In the genomic region with DNA sequence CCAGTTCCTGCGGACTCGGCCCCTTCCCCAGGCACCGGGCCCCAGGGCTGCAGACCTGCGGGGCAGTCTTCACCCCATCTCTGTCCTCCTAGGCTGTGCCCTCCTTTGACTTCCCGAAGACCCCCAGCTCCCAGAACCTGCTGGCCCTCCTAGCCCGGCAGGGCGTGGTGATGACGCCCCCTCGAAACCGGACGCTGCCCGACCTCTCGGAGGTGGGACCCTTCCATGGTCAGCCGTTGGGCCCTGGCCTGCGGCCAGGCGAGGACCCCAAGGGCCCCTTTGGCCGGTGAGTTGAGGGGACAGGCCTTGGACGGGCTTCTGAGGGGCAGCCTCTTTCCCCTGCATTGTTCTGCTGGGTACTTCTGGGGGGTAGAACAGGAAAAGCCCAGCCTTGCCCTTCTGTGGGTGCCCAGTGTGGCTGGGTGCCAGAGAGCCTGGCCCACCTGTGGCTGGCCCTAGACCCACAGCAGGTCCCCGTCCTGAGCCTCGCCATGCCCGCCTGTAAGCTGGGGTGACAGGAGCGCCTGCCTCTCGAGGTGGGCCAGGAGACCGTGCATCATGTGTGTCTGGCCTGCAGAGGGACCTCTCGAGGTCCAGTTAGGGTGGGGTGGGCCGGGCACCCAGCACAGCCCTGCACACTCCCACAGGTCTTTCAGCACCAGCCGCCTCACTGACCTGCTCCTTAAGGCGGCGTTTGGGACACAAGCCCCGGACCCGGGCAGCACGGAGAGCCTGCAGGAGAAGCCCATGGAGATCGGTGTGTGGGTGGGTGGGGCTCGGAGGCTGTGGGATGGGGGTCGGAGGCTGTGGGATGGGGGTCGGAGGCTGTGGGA, we compare ENCODE assay signal across 1 cellular context.
TF ChIP-seq lines count a peak whose summit lies in the region.

No MANE protein-coding gene starts in this region.

TF ChIP-seq in H1, 55 proteins besides CTCF, POLR2A, EP300 and RAD21:
- TF ChIP-seq, protein P1, sequence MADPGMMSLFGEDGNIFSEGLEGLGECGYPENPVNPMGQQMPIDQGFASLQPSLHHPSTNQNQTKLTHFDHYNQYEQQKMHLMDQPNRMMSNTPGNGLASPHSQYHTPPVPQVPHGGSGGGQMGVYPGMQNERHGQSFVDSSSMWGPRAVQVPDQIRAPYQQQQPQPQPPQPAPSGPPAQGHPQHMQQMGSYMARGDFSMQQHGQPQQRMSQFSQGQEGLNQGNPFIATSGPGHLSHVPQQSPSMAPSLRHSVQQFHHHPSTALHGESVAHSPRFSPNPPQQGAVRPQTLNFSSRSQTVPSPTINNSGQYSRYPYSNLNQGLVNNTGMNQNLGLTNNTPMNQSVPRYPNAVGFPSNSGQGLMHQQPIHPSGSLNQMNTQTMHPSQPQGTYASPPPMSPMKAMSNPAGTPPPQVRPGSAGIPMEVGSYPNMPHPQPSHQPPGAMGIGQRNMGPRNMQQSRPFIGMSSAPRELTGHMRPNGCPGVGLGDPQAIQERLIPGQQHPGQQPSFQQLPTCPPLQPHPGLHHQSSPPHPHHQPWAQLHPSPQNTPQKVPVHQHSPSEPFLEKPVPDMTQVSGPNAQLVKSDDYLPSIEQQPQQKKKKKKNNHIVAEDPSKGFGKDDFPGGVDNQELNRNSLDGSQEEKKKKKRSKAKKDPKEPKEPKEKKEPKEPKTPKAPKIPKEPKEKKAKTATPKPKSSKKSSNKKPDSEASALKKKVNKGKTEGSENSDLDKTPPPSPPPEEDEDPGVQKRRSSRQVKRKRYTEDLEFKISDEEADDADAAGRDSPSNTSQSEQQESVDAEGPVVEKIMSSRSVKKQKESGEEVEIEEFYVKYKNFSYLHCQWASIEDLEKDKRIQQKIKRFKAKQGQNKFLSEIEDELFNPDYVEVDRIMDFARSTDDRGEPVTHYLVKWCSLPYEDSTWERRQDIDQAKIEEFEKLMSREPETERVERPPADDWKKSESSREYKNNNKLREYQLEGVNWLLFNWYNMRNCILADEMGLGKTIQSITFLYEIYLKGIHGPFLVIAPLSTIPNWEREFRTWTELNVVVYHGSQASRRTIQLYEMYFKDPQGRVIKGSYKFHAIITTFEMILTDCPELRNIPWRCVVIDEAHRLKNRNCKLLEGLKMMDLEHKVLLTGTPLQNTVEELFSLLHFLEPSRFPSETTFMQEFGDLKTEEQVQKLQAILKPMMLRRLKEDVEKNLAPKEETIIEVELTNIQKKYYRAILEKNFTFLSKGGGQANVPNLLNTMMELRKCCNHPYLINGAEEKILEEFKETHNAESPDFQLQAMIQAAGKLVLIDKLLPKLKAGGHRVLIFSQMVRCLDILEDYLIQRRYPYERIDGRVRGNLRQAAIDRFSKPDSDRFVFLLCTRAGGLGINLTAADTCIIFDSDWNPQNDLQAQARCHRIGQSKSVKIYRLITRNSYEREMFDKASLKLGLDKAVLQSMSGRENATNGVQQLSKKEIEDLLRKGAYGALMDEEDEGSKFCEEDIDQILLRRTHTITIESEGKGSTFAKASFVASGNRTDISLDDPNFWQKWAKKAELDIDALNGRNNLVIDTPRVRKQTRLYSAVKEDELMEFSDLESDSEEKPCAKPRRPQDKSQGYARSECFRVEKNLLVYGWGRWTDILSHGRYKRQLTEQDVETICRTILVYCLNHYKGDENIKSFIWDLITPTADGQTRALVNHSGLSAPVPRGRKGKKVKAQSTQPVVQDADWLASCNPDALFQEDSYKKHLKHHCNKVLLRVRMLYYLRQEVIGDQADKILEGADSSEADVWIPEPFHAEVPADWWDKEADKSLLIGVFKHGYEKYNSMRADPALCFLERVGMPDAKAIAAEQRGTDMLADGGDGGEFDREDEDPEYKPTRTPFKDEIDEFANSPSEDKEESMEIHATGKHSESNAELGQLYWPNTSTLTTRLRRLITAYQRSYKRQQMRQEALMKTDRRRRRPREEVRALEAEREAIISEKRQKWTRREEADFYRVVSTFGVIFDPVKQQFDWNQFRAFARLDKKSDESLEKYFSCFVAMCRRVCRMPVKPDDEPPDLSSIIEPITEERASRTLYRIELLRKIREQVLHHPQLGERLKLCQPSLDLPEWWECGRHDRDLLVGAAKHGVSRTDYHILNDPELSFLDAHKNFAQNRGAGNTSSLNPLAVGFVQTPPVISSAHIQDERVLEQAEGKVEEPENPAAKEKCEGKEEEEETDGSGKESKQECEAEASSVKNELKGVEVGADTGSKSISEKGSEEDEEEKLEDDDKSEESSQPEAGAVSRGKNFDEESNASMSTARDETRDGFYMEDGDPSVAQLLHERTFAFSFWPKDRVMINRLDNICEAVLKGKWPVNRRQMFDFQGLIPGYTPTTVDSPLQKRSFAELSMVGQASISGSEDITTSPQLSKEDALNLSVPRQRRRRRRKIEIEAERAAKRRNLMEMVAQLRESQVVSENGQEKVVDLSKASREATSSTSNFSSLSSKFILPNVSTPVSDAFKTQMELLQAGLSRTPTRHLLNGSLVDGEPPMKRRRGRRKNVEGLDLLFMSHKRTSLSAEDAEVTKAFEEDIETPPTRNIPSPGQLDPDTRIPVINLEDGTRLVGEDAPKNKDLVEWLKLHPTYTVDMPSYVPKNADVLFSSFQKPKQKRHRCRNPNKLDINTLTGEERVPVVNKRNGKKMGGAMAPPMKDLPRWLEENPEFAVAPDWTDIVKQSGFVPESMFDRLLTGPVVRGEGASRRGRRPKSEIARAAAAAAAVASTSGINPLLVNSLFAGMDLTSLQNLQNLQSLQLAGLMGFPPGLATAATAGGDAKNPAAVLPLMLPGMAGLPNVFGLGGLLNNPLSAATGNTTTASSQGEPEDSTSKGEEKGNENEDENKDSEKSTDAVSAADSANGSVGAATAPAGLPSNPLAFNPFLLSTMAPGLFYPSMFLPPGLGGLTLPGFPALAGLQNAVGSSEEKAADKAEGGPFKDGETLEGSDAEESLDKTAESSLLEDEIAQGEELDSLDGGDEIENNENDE (IDR thresholded peaks at IDR 0.05; ENCODE audit: insufficient replicate concordance, low read length), result no peak
- no peak for TF ChIP-seq MAFK (IDR thresholded peaks at IDR 0.05; ENCODE audit: low read depth, low read length)
- TF ChIP-seq POU5F1 (IDR thresholded peaks at IDR 0.05; ENCODE audit: low read depth, low read length), result no peak
- TF ChIP-seq CREB1 (IDR thresholded peaks at IDR 0.05), result no peak
- TF ChIP-seq HDAC2 (IDR thresholded peaks at IDR 0.05; ENCODE audit: borderline replicate concordance in 1 of 2, low read depth in 2 of 2, low read length in 2 of 2), result no peak
- TF ChIP-seq RNF2 (IDR thresholded peaks at IDR 0.05; ENCODE audit: borderline replicate concordance, low read depth, low read length, missing control alignments, poor library complexity, severe bottlenecking), result no peak
- no peak for TF ChIP-seq GABPA (IDR thresholded peaks at IDR 0.05; ENCODE audit: borderline replicate concordance, insufficient read depth, low read length)
- no peak for TF ChIP-seq CEBPB (IDR thresholded peaks at IDR 0.05; ENCODE audit: low read depth, low read length)
- no peak for TF ChIP-seq KDM4A (IDR thresholded peaks at IDR 0.05; ENCODE audit: low read depth, low read length, severe bottlenecking)
- TF ChIP-seq, protein P2, sequence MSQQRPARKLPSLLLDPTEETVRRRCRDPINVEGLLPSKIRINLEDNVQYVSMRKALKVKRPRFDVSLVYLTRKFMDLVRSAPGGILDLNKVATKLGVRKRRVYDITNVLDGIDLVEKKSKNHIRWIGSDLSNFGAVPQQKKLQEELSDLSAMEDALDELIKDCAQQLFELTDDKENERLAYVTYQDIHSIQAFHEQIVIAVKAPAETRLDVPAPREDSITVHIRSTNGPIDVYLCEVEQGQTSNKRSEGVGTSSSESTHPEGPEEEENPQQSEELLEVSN (IDR thresholded peaks at IDR 0.05), result no peak
- no peak for TF ChIP-seq HDAC6 (IDR thresholded peaks at IDR 0.05; ENCODE audit: low read depth, low read length)
- TF ChIP-seq GTF2F1 (IDR thresholded peaks at IDR 0.05; ENCODE audit: borderline replicate concordance, low read depth, low read length), result no peak
- TF ChIP-seq NRF1 (IDR thresholded peaks at IDR 0.05; ENCODE audit: low read depth, low read length), result no peak
- no peak for TF ChIP-seq SUZ12 (IDR thresholded peaks at IDR 0.05; ENCODE audit: low read length)
